13 cellular contexts compared by ENCODE assay signal in genomic region chrX:153382563-153383482, GRCh38. TPM values are rescaled to one million over a fixed set of nuclear protein-coding genes. Genes with fewer than 3 reads are reported as not detected.
DNase-seq lines count a peak whose midpoint lies in the region; FAIRE-seq and TF ChIP-seq lines count a peak whose summit lies in the region.
"Had no signal": no experiment of that assay in that cellular context is flagged by ENCODE, and none has a peak within 500 bp of the region (broad histone marks: within the 10 kb centered on the region; RNA-seq: fewer than 3 reads in every experiment).

No MANE protein-coding gene starts in this region.

- H3K79me1 ChIP-seq in neuronal stem cell (ENCODE audit: low read depth, low read length), result peaks cover 5% of the 10 kb centered on the region

- TF ChIP-seq CTCF in astrocyte (IDR thresholded peaks at IDR 0.05; ENCODE audit: insufficient read depth, low read depth, low read length) (no peak), fibroblast of lung (conservative IDR thresholded peaks at IDR 0.05 in 1 of 2, IDR thresholded peaks at IDR 0.05 in 1 of 2; ENCODE audit: low read depth in 1 of 2, low read length in 2 of 2) (no peak), left ventricle myocardium inferior (IDR thresholded peaks at IDR 0.05; ENCODE audit: borderline replicate concordance) (no peak), breast epithelium (IDR thresholded peaks at IDR 0.05) (no peak)

- H3K27ac Mint-ChIP-seq in astrocyte (ENCODE audit: unreplicated experiment), result no peak overlapping the region
- H3K27ac Mint-ChIP-seq in activated T-helper 1 cell treated with anti-CD3 and anti-CD28 coated beads, Interleukin-12 subunit alpha, Interleukin-12 subunit beta, Interleukin-2, Interleukin-4 antibody, amounts not matched to agents 30 ng/mL and 10 ng/mL and 1 ng/mL, durations not matched to agents 14 hours and 24 hours and 36 hours, result no peak overlapping the region
- H3K27ac Mint-ChIP-seq: CD14-positive monocyte had no signal

- H3K27ac ChIP-seq in astrocyte (ENCODE audit: low read depth, low read length), result no peak overlapping the region
- peak overlapping the region; percentile 43 for H3K27ac ChIP-seq in fibroblast of lung (ENCODE audit: insufficient read depth, low read length)
- H3K27ac ChIP-seq in neuronal stem cell (replicated peaks; ENCODE audit: low read length), result no peak overlapping the region
- no peak overlapping the region for H3K27ac ChIP-seq in left ventricle myocardium inferior (replicated peaks)
- H3K27ac ChIP-seq in Karpas-422 (ENCODE audit: low read length), result no peak overlapping the region
- H3K27ac ChIP-seq in breast epithelium, result no peak overlapping the region
- H3K27ac ChIP-seq: PC-9 had no signal

- TF ChIP-seq POLR2A in GM12891 (IDR thresholded peaks at IDR 0.05; ENCODE audit: low read depth, low read length), result no peak
- no peak for TF ChIP-seq POLR2A in breast epithelium (IDR thresholded peaks at IDR 0.05)

- FAIRE-seq in GM12891 (lab: Jason Lieb, UNC) (peak; percentile 97), astrocyte (lab: Jason Lieb, UNC) (peak; percentile 93)
- FAIRE-seq: GM19239 had no signal

- H3K27me3 Mint-ChIP-seq in astrocyte (ENCODE audit: low read depth, unreplicated experiment), result no peaks in the 10 kb centered on the region
- H3K27me3 Mint-ChIP-seq in activated T-helper 1 cell treated with anti-CD3 and anti-CD28 coated beads, Interleukin-12 subunit alpha, Interleukin-12 subunit beta, Interleukin-2, Interleukin-4 antibody, amounts not matched to agents 30 ng/mL and 10 ng/mL and 1 ng/mL, durations not matched to agents 14 hours and 24 hours and 36 hours (ENCODE audit: insufficient read depth), result peaks cover 2% of the 10 kb centered on the region

- H3K18ac ChIP-seq in neuronal stem cell (ENCODE audit: low read length), result no peak overlapping the region

- H2BK15ac ChIP-seq in neuronal stem cell (ENCODE audit: low read length), result no peak overlapping the region

- DNase-seq in GM12891 (ENCODE audit: insufficient read length, low spot score) (no peak), astrocyte (ENCODE audit: low read depth) (no peak), fibroblast of lung (ENCODE audit: low read depth in 2 of 2) (no peak), neuronal stem cell (ENCODE audit: low spot score) (no peak), left ventricle myocardium inferior (no peak), Karpas-422 (no peak), breast epithelium (ENCODE audit: low spot score in 2 of 2) (no peak)
- DNase-seq in activated T-helper 1 cell treated with anti-CD3 and anti-CD28 coated beads, Interleukin-12 subunit alpha, Interleukin-12 subunit beta, Interleukin-2, Interleukin-4 antibody, amounts not matched to agents 30 ng/mL and 10 ng/mL and 1 ng/mL, durations not matched to agents 14 hours and 24 hours and 36 hours (ENCODE audit: low spot score), result no peak
- DNase-seq: NCI-H1048 had no signal

- no peak overlapping the region for H3K4me3 ChIP-seq in astrocyte (ENCODE audit: insufficient read depth, low read depth, low read length)
- no peak overlapping the region for H3K4me3 ChIP-seq in fibroblast of lung (replicated peaks in 1 of 4; ENCODE audit: control extremely low read depth in 1 of 4, insufficient read depth in 1 of 4, low read depth in 3 of 4, low read length in 4 of 4)
- peak overlapping the region in 1 of 2 donors; percentile 54 for H3K4me3 ChIP-seq in neuronal stem cell (ENCODE audit: low read length in 2 of 2)
- no peak overlapping the region for H3K4me3 ChIP-seq in left ventricle myocardium inferior
- no peak overlapping the region for H3K4me3 ChIP-seq in Karpas-422 (ENCODE audit: low read length)
- no peak overlapping the region for H3K4me3 ChIP-seq in breast epithelium
- H3K4me3 ChIP-seq: PC-9 had no signal

- H3K9me2 ChIP-seq in Karpas-422 (replicated peaks; ENCODE audit: insufficient read depth, low read length), result no peaks in the 10 kb centered on the region

- no peak overlapping the region for H2BK120ac ChIP-seq in neuronal stem cell (ENCODE audit: low read depth, low read length)

- H4K8ac ChIP-seq in neuronal stem cell (ENCODE audit: low read depth, low read length), result no peak overlapping the region

- H3K9ac ChIP-seq in astrocyte (ENCODE audit: low read length) (peak overlapping the region; percentile 58), fibroblast of lung (ENCODE audit: insufficient read depth, low read length) (no peak overlapping the region), neuronal stem cell (ENCODE audit: low read depth, low read length, poor library complexity) (no peak overlapping the region), Karpas-422 (ENCODE audit: low read length) (no peak overlapping the region)

- WGBS in neuronal stem cell (ENCODE audit: extremely low coverage in 2 of 2, insufficient read length in 2 of 2, insufficient replicate concordance in 1 of 2), 2 donors, result 100% methylated on average over 1 of the region's 3 CpGs; no CpG with 5 or more reads in 1 of the 2 donors

- H3K27me3 ChIP-seq in astrocyte (ENCODE audit: insufficient read depth, low read length) (no peaks in the 10 kb centered on the region), fibroblast of lung (ENCODE audit: control insufficient read depth, insufficient read depth, low read length) (no peaks in the 10 kb centered on the region), neuronal stem cell (ENCODE audit: control insufficient read depth in 3 of 3, insufficient read depth in 3 of 3, low read depth in 1 of 3, low read length in 3 of 3) (peaks cover 0 to 13% (median 0%) of the 10 kb centered on the region in 3 experiments), left ventricle myocardium inferior (ENCODE audit: low read depth) (no peaks in the 10 kb centered on the region), Karpas-422 (ENCODE audit: low read length) (no peaks in the 10 kb centered on the region), breast epithelium (peaks cover 0 to 18% of the 10 kb centered on the region in 2 donors)

- intact Hi-C loops in left ventricle myocardium inferior (cut with micrococcal nuclease) (no loop called here), breast epithelium (cut with DNase I; ENCODE audit: low total_unique reads) (no loop called here)
- intact Hi-C loops in activated T-helper 1 cell treated with anti-CD3 and anti-CD28 coated beads, Interleukin-12 subunit alpha, Interleukin-12 subunit beta, Interleukin-2, Interleukin-4 antibody, amounts not matched to agents 30 ng/mL and 10 ng/mL and 1 ng/mL, durations not matched to agents 14 hours and 24 hours and 36 hours (cut with micrococcal nuclease), result no loop called here

- no peak overlapping the region for H3K4me3 Mint-ChIP-seq in astrocyte (ENCODE audit: unreplicated experiment)
- no peak overlapping the region for H3K4me3 Mint-ChIP-seq in activated T-helper 1 cell treated with anti-CD3 and anti-CD28 coated beads, Interleukin-12 subunit alpha, Interleukin-12 subunit beta, Interleukin-2, Interleukin-4 antibody, amounts not matched to agents 30 ng/mL and 10 ng/mL and 1 ng/mL, durations not matched to agents 14 hours and 24 hours and 36 hours
- H3K4me3 Mint-ChIP-seq: CD14-positive monocyte had no signal

- peak overlapping the region; percentile 21 for H3K14ac ChIP-seq in neuronal stem cell (ENCODE audit: low read length)

- H3K9me3 Mint-ChIP-seq in astrocyte (ENCODE audit: unreplicated experiment), result no peaks in the 10 kb centered on the region
- H3K9me3 Mint-ChIP-seq in activated T-helper 1 cell treated with anti-CD3 and anti-CD28 coated beads, Interleukin-12 subunit alpha, Interleukin-12 subunit beta, Interleukin-2, Interleukin-4 antibody, amounts not matched to agents 30 ng/mL and 10 ng/mL and 1 ng/mL, durations not matched to agents 14 hours and 24 hours and 36 hours, result no peaks in the 10 kb centered on the region
- H3K9me3 Mint-ChIP-seq: CD14-positive monocyte had no signal

- H2BK12ac ChIP-seq in neuronal stem cell (ENCODE audit: low read length), result no peak overlapping the region

- H3K4ac ChIP-seq in neuronal stem cell (ENCODE audit: low read length), result no peak overlapping the region

- H3K36me3 ChIP-seq in astrocyte (ENCODE audit: insufficient read depth, low read length) (no peaks in the 10 kb centered on the region), fibroblast of lung (ENCODE audit: control insufficient read depth, insufficient read depth, low read length) (no peaks in the 10 kb centered on the region), neuronal stem cell (replicated peaks in 1 of 2; ENCODE audit: control insufficient read depth in 2 of 2, insufficient read depth in 2 of 2, low read length in 2 of 2) (no peaks in the 10 kb centered on the region), left ventricle myocardium inferior (no peaks in the 10 kb centered on the region), Karpas-422 (ENCODE audit: insufficient read depth, low read length) (no peaks in the 10 kb centered on the region), breast epithelium (no peaks in the 10 kb centered on the region)

- no peak overlapping the region for H3K23ac ChIP-seq in neuronal stem cell (ENCODE audit: low read depth, low read length, poor library complexity)

- H3K4me2 ChIP-seq in astrocyte (ENCODE audit: low read length) (peak overlapping the region; percentile 69), fibroblast of lung (ENCODE audit: extremely low read depth, insufficient read depth, low read length) (no peak overlapping the region), neuronal stem cell (ENCODE audit: insufficient read depth, low read length, poor library complexity, severe bottlenecking) (no peak overlapping the region), Karpas-422 (ENCODE audit: low read depth, low read length, poor library complexity, severe bottlenecking) (no peak overlapping the region)
- H3K4me2 ChIP-seq: PC-9 had no signal

- H4K91ac ChIP-seq in neuronal stem cell (ENCODE audit: low read depth, low read length, poor library complexity), result no peak overlapping the region

- H2BK5ac ChIP-seq in neuronal stem cell (ENCODE audit: low read length), result no peak overlapping the region

- H4K20me1 ChIP-seq in astrocyte (ENCODE audit: insufficient read depth, low read length) (no peaks in the 10 kb centered on the region), fibroblast of lung (ENCODE audit: control insufficient read depth, extremely low read depth, insufficient read depth, low read length) (no peaks in the 10 kb centered on the region), Karpas-422 (ENCODE audit: insufficient read depth, low read depth, low read length) (peaks cover 4% of the 10 kb centered on the region; the same call in 1 of the 2 replicates)

- H2AFZ ChIP-seq in astrocyte (ENCODE audit: low read depth, low read length) (no peak overlapping the region), fibroblast of lung (ENCODE audit: low read length) (no peak overlapping the region), neuronal stem cell (ENCODE audit: low read length) (no peak overlapping the region), Karpas-422 (ENCODE audit: low read length) (no peak overlapping the region)
- H2AFZ ChIP-seq: PC-9 had no signal

- no peaks in the 10 kb centered on the region for H3K36me3 Mint-ChIP-seq in astrocyte (ENCODE audit: low read depth, unreplicated experiment)
- no peaks in the 10 kb centered on the region for H3K36me3 Mint-ChIP-seq in activated T-helper 1 cell treated with anti-CD3 and anti-CD28 coated beads, Interleukin-12 subunit alpha, Interleukin-12 subunit beta, Interleukin-2, Interleukin-4 antibody, amounts not matched to agents 30 ng/mL and 10 ng/mL and 1 ng/mL, durations not matched to agents 14 hours and 24 hours and 36 hours (ENCODE audit: low read depth)
- H3K36me3 Mint-ChIP-seq: CD14-positive monocyte had no signal

- peaks cover 2% of the 10 kb centered on the region for H3K4me1 Mint-ChIP-seq in astrocyte (ENCODE audit: low read depth, unreplicated experiment)
- H3K4me1 Mint-ChIP-seq in activated T-helper 1 cell treated with anti-CD3 and anti-CD28 coated beads, Interleukin-12 subunit alpha, Interleukin-12 subunit beta, Interleukin-2, Interleukin-4 antibody, amounts not matched to agents 30 ng/mL and 10 ng/mL and 1 ng/mL, durations not matched to agents 14 hours and 24 hours and 36 hours (ENCODE audit: low read depth), result no peaks in the 10 kb centered on the region

- H2AK5ac ChIP-seq in neuronal stem cell (ENCODE audit: low read depth, low read length), result no peak overlapping the region

- H3K9me3 ChIP-seq in astrocyte (ENCODE audit: insufficient read depth, low read depth, low read length) (no peaks in the 10 kb centered on the region), fibroblast of lung (ENCODE audit: control insufficient read depth, insufficient read depth, low read depth, low read length) (no peaks in the 10 kb centered on the region), neuronal stem cell (replicated peaks in 1 of 2; ENCODE audit: control insufficient read depth in 2 of 2, insufficient read depth in 1 of 2, low read depth in 1 of 2, low read length in 2 of 2) (peaks cover 0 to 3% of the 10 kb centered on the region in 2 donors), left ventricle myocardium inferior (replicated peaks) (no peaks in the 10 kb centered on the region), Karpas-422 (ENCODE audit: low read length) (peaks cover 7% of the 10 kb centered on the region), breast epithelium (peaks cover 0 to 4% of the 10 kb centered on the region in 2 donors)

- H3K79me2 ChIP-seq in astrocyte (ENCODE audit: insufficient read depth, low read length) (no peaks in the 10 kb centered on the region), fibroblast of lung (ENCODE audit: control insufficient read depth, insufficient read depth, low read length) (no peaks in the 10 kb centered on the region), Karpas-422 (ENCODE audit: low read length) (no peaks in the 10 kb centered on the region)

- H3K4me1 ChIP-seq in astrocyte (ENCODE audit: insufficient read depth, low read length), result peaks cover 7% of the 10 kb centered on the region
- H3K4me1 ChIP-seq in fibroblast of lung (ENCODE audit: control insufficient read depth, extremely low read depth, insufficient read depth, low read length), result no peaks in the 10 kb centered on the region
- H3K4me1 ChIP-seq in neuronal stem cell (ENCODE audit: control insufficient read depth in 2 of 2, insufficient read depth in 1 of 2, low read depth in 1 of 2, low read length in 2 of 2), result peaks cover 0 to 4% of the 10 kb centered on the region in 2 donors
- peaks cover 3% of the 10 kb centered on the region for H3K4me1 ChIP-seq in left ventricle myocardium inferior
- no peaks in the 10 kb centered on the region for H3K4me1 ChIP-seq in Karpas-422 (ENCODE audit: low read length)
- H3K4me1 ChIP-seq in breast epithelium, result no peaks in the 10 kb centered on the region

RNA-seq across cellular contexts. Expression of gene PNMA6E, which starts 18.3 kb away (rescaled TPM):
- not detected for polyA plus RNA-seq in GM12891 (2012; ENCODE audit: low read depth, missing spikeins)
- not detected in 2 replicates for total RNA-seq in astrocyte
- not detected in 2 replicates for total RNA-seq in fibroblast of lung
- not detected in 2 replicates for polyA plus RNA-seq in fibroblast of lung
- not detected in 2 replicates for polyA plus RNA-seq in fibroblast of lung (2012)
- not detected in 2 replicates for polyA minus RNA-seq in fibroblast of lung (ENCODE audit: low replicate concordance)
- polyA plus RNA-seq in neuronal stem cell (2013, experiment 1 of 2), result not detected
- polyA plus RNA-seq in neuronal stem cell (2013, experiment 2 of 2), result not detected
- not detected for total RNA-seq in left ventricle myocardium inferior
- total RNA-seq in Karpas-422 (2014; rRNA removed; shearing (Covaris generic); ENCODE audit: low replicate concordance), result not detected in 2 replicates
- total RNA-seq in breast epithelium, result not detected
- not detected in 2 replicates for total RNA-seq in activated T-helper 1 cell treated with anti-CD3 and anti-CD28 coated beads, Interleukin-12 subunit alpha, Interleukin-12 subunit beta, Interleukin-2, Interleukin-4 antibody, amounts not matched to agents 30 ng/mL and 10 ng/mL and 1 ng/mL, durations not matched to agents 14 hours and 24 hours and 36 hours
- total RNA-seq: MCF 10A, PC-9 had no signal
- polyA plus RNA-seq: CD14-positive monocyte had no signal

RNA-seq across cellular contexts. Expression of gene ZFP92, which starts 28.4 kb away (rescaled TPM):
- polyA plus RNA-seq in GM12891 (2012; ENCODE audit: low read depth, missing spikeins), result 0.78 TPM
- 0.26 and 0.27 TPM in 2 replicates for total RNA-seq in astrocyte
- total RNA-seq in fibroblast of lung, result 0.17 and 0.26 TPM in 2 replicates
- 0.06 and 0.09 TPM in 2 replicates for polyA plus RNA-seq in fibroblast of lung
- polyA plus RNA-seq in fibroblast of lung (2012), result 0.05 and 0.09 TPM in 2 replicates
- polyA minus RNA-seq in fibroblast of lung (ENCODE audit: low replicate concordance), result 0.11 TPM in 1 of 2 replicates, not detected in the other
- polyA plus RNA-seq in neuronal stem cell (2013, experiment 1 of 2), result 0.15 TPM
- polyA plus RNA-seq in neuronal stem cell (2013, experiment 2 of 2), result 0.11 TPM
- total RNA-seq in left ventricle myocardium inferior, result 0.49 TPM
- not detected in 2 replicates for total RNA-seq in Karpas-422 (2014; rRNA removed; shearing (Covaris generic); ENCODE audit: low replicate concordance)
- 1 to 10 TPM in 2 of 3 donors, under 1 TPM in 1; 0.29 to 1.6 (median 1.3) TPM for total RNA-seq in breast epithelium
- 2.4 and 2.5 TPM in 2 replicates for total RNA-seq in activated T-helper 1 cell treated with anti-CD3 and anti-CD28 coated beads, Interleukin-12 subunit alpha, Interleukin-12 subunit beta, Interleukin-2, Interleukin-4 antibody, amounts not matched to agents 30 ng/mL and 10 ng/mL and 1 ng/mL, durations not matched to agents 14 hours and 24 hours and 36 hours
- total RNA-seq: MCF 10A, PC-9 had no signal

RNA-seq across cellular contexts. Expression of gene ZNF275, which starts 48.9 kb away (rescaled TPM):
- 5.5 TPM for polyA plus RNA-seq in GM12891 (2012; ENCODE audit: low read depth, missing spikeins)
- total RNA-seq in astrocyte (14.8 and 14.9 TPM in 2 replicates), fibroblast of lung (6.2 and 6.3 TPM in 2 replicates), left ventricle myocardium inferior (6.4 TPM), breast epithelium (10 to 100 TPM in 2 of 3 donors, 1 to 10 TPM in 1; 8.3 to 13.3 (median 12.8) TPM)
- polyA plus RNA-seq in fibroblast of lung, result 11.7 and 12.2 TPM in 2 replicates
- polyA plus RNA-seq in fibroblast of lung (2012), result 5.9 and 8.1 TPM in 2 replicates
- polyA minus RNA-seq in fibroblast of lung (ENCODE audit: low replicate concordance), result 12.7 and 14.7 TPM in 2 replicates
- 6.8 TPM for polyA plus RNA-seq in neuronal stem cell (2013, experiment 1 of 2)
- 7.2 TPM for polyA plus RNA-seq in neuronal stem cell (2013, experiment 2 of 2)
- total RNA-seq in Karpas-422 (2014; rRNA removed; shearing (Covaris generic); ENCODE audit: low replicate concordance), result 15.7 and 16.6 TPM in 2 replicates
- 22.1 and 22.5 TPM in 2 replicates for total RNA-seq in activated T-helper 1 cell treated with anti-CD3 and anti-CD28 coated beads, Interleukin-12 subunit alpha, Interleukin-12 subunit beta, Interleukin-2, Interleukin-4 antibody, amounts not matched to agents 30 ng/mL and 10 ng/mL and 1 ng/mL, durations not matched to agents 14 hours and 24 hours and 36 hours
